Comparison of ENCODE assay signal across 2 cellular contexts in genomic region chr1:20551945-20552727, GRCh38.
TF ChIP-seq lines count a peak whose summit lies in the region.

A gene with protein sequence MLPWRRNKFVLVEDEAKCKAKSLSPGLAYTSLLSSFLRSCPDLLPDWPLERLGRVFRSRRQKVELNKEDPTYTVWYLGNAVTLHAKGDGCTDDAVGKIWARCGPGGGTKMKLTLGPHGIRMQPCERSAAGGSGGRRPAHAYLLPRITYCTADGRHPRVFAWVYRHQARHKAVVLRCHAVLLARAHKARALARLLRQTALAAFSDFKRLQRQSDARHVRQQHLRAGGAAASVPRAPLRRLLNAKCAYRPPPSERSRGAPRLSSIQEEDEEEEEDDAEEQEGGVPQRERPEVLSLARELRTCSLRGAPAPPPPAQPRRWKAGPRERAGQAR (plus strand): TSS chr1:20552573. CDS start chr1:20552974, 401 bp downstream.

TF ChIP-seq in IMR-90, 13 proteins besides CTCF, POLR2A, EP300 and RAD21:
- TF ChIP-seq BHLHE40 (IDR thresholded peaks at IDR 0.05; ENCODE audit: low read depth, low read length) (no peak), MXI1 (IDR thresholded peaks at IDR 0.05; ENCODE audit: borderline replicate concordance, low read depth, low read length) (no peak), MAZ (IDR thresholded peaks at IDR 0.05; ENCODE audit: borderline replicate concordance, low read depth, low read length) (no peak), CHD1 (IDR thresholded peaks at IDR 0.05; ENCODE audit: low read depth, low read length) (no peak), SMC3 (IDR thresholded peaks at IDR 0.05; ENCODE audit: low read depth, low read length) (no peak), RFX5 (IDR thresholded peaks at IDR 0.05; ENCODE audit: low read depth, low read length) (no peak), CEBPB (IDR thresholded peaks at IDR 0.05; ENCODE audit: low read depth, low read length) (no peak), RCOR1 (IDR thresholded peaks at IDR 0.05; ENCODE audit: insufficient replicate concordance, low read length) (no peak)
- TF ChIP-seq, protein P1, sequence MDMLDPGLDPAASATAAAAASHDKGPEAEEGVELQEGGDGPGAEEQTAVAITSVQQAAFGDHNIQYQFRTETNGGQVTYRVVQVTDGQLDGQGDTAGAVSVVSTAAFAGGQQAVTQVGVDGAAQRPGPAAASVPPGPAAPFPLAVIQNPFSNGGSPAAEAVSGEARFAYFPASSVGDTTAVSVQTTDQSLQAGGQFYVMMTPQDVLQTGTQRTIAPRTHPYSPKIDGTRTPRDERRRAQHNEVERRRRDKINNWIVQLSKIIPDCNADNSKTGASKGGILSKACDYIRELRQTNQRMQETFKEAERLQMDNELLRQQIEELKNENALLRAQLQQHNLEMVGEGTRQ (IDR thresholded peaks at IDR 0.05; ENCODE audit: low read depth, low read length): no peak

TF ChIP-seq in HepG2, 621 proteins besides CTCF, POLR2A, EP300 and RAD21 (continues in another document):
- TF ChIP-seq KDM5B (CRISPR knock-in tag; IDR thresholded peaks at IDR 0.05; ENCODE audit: borderline replicate concordance) (peak; percentile 54; the same call in 1 of the 2 replicates), ZNF576 (CRISPR knock-in tag; IDR thresholded peaks at IDR 0.05) (no peak), ZNF850 (CRISPR knock-in tag; conservative IDR thresholded peaks at IDR 0.05) (no peak), MTF2 (CRISPR knock-in tag; IDR thresholded peaks at IDR 0.05; ENCODE audit: borderline replicate concordance) (peak; percentile 84; the same call in 1 of the 2 replicates), ZBTB10 (CRISPR knock-in tag; IDR thresholded peaks at IDR 0.05; ENCODE audit: borderline replicate concordance) (peak; percentile 70), ZNF350 (CRISPR knock-in tag; IDR thresholded peaks at IDR 0.05; ENCODE audit: borderline replicate concordance, low read depth) (peak; percentile 70), PRPF4 (IDR thresholded peaks at IDR 0.05; ENCODE audit: low read depth, low read length, poor library complexity, severe bottlenecking) (peak; percentile 93), MEIS1 (CRISPR knock-in tag; IDR thresholded peaks at IDR 0.05; ENCODE audit: borderline replicate concordance) (0 out of 2 replicates have a peak, but pooled peaks have one; percentile 9), KDM5A (IDR thresholded peaks at IDR 0.05; ENCODE audit: borderline replicate concordance, low read length) (no peak), SNAPC2 (CRISPR knock-in tag; IDR thresholded peaks at IDR 0.05) (peak; percentile 79; the same call in 1 of the 2 replicates), PHF5A (CRISPR knock-in tag; IDR thresholded peaks at IDR 0.05; ENCODE audit: low read depth, unreplicated experiment) (no peak), ZNF343 (CRISPR knock-in tag; IDR thresholded peaks at IDR 0.05) (no peak), EZH2 (conservative IDR thresholded peaks at IDR 0.05; ENCODE audit: low read depth, low read length) (no peak), RBM22 (optimal IDR thresholded peaks at IDR 0.05; ENCODE audit: low read length) (no peak), CREM (IDR thresholded peaks at IDR 0.05) (peak; percentile 50), CREM (CRISPR knock-in tag; IDR thresholded peaks at IDR 0.05) (no peak), RXRA (CRISPR knock-in tag; IDR thresholded peaks at IDR 0.05) (peak; percentile 70), MLXIP (CRISPR knock-in tag; IDR thresholded peaks at IDR 0.05; ENCODE audit: borderline replicate concordance) (0 out of 2 replicates have a peak, but pooled peaks have one; percentile 36), DNMT3B (CRISPR knock-in tag; conservative IDR thresholded peaks at IDR 0.05) (no peak; the same call in 1 of the 2 replicates), REPIN1 (CRISPR knock-in tag; IDR thresholded peaks at IDR 0.05; ENCODE audit: borderline replicate concordance, low read depth) (peak; percentile 74; the same call in 1 of the 2 replicates), BORCS8-MEF2B (CRISPR knock-in tag; IDR thresholded peaks at IDR 0.05) (peak; percentile 30; the same call in 1 of the 2 replicates), ZBTB7A (CRISPR knock-in tag; IDR thresholded peaks at IDR 0.05) (0 out of 2 replicates have a peak, but pooled peaks have one; percentile 13), ARHGAP35 (CRISPR knock-in tag; IDR thresholded peaks at IDR 0.05; ENCODE audit: borderline replicate concordance) (no peak), NONO (IDR thresholded peaks at IDR 0.05) (no peak; the same call in 1 of the 2 replicates), NONO (CRISPR knock-in tag; conservative IDR thresholded peaks at IDR 0.05) (peak; percentile 55; the same call in 1 of the 2 replicates), GZF1 (CRISPR knock-in tag; IDR thresholded peaks at IDR 0.05) (no peak), REXO4 (CRISPR knock-in tag; IDR thresholded peaks at IDR 0.05; ENCODE audit: borderline replicate concordance) (no peak), ZNF230 (CRISPR knock-in tag; IDR thresholded peaks at IDR 0.05) (no peak), MED1 (CRISPR knock-in tag; IDR thresholded peaks at IDR 0.05) (peak; percentile 40; the same call in 1 of the 2 replicates), NFIC (IDR thresholded peaks at IDR 0.05; ENCODE audit: low read length) (peak; percentile 48; the same call in 1 of the 2 replicates), ASH2L (IDR thresholded peaks at IDR 0.05; ENCODE audit: insufficient read length, low read depth, low read length) (peak; percentile 76), TRIM22 (IDR thresholded peaks at IDR 0.05) (no peak), ZNF616 (CRISPR knock-in tag; IDR thresholded peaks at IDR 0.05; ENCODE audit: low read depth) (no peak), RFXANK (CRISPR knock-in tag; IDR thresholded peaks at IDR 0.05) (no peak), SNAI1 (CRISPR knock-in tag; IDR thresholded peaks at IDR 0.05; ENCODE audit: borderline replicate concordance) (peak; percentile 93; the same call in 1 of the 2 replicates), ZNF558 (CRISPR knock-in tag; IDR thresholded peaks at IDR 0.05; ENCODE audit: borderline replicate concordance) (no peak), ZZZ3 (CRISPR knock-in tag; IDR thresholded peaks at IDR 0.05; ENCODE audit: borderline replicate concordance) (no peak)
- TF ChIP-seq, protein P2, sequence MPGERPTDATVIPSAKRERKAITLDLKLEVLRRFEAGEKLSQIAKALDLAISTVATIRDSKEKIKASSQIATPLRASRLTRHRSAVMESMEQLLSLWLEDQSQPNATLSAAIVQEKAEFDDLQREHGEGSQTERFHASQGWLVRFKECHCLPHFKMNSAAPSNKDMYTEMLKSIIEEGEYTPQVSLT (CRISPR knock-in tag; IDR thresholded peaks at IDR 0.05; ENCODE audit: borderline replicate concordance, low read depth): no peak
- TF ChIP-seq, protein P3, sequence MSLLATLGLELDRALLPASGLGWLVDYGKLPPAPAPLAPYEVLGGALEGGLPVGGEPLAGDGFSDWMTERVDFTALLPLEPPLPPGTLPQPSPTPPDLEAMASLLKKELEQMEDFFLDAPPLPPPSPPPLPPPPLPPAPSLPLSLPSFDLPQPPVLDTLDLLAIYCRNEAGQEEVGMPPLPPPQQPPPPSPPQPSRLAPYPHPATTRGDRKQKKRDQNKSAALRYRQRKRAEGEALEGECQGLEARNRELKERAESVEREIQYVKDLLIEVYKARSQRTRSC (CRISPR knock-in tag; IDR thresholded peaks at IDR 0.05; ENCODE audit: low read depth): peak; percentile 78; the same call in 1 of the 2 replicates
- TF ChIP-seq, protein P1 (IDR thresholded peaks at IDR 0.05; ENCODE audit: low read depth, low read length): no peak
- TF ChIP-seq, protein P1 (CRISPR knock-in tag; IDR thresholded peaks at IDR 0.05; ENCODE audit: borderline replicate concordance): peak; percentile 26; the same call in 1 of the 2 replicates
- TF ChIP-seq, protein P4, sequence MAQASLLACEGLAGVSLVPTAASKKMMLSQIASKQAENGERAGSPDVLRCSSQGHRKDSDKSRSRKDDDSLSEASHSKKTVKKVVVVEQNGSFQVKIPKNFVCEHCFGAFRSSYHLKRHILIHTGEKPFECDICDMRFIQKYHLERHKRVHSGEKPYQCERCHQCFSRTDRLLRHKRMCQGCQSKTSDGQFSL (CRISPR knock-in tag; IDR thresholded peaks at IDR 0.05): peak; percentile 75; the same call in 1 of the 2 replicates
